Comparison of ENCODE assay signal across 8 cellular contexts in genomic region chr9:136711751-136712689, GRCh38. TPM values are rescaled to one million over a fixed set of nuclear protein-coding genes. Genes with fewer than 3 reads are reported as not detected.
A peak's percentile ranks its signal among the peaks of the same experiment; 100 is the strongest.
DNase-seq lines count a peak whose midpoint lies in the region; ATAC-seq, FAIRE-seq and TF ChIP-seq lines count a peak whose summit lies in the region.

Gene DIPK1B (plus strand): TSS chr9:136712572. CDS start chr9:136712666, 94 bp downstream.

- peak within 1 kb of the TSS; percentile 51 to 55 for H3K27ac ChIP-seq in lung (ENCODE audit: low read depth in 1 of 2, low read length in 1 of 2)

- H3K4me3 ChIP-seq in H7 (ENCODE audit: insufficient read depth, low read depth, low read length), result peak within 1 kb of the TSS; percentile 64
- peak within 1 kb of the TSS; percentile 16 for H3K4me3 ChIP-seq in lung

- no peak for TF ChIP-seq CTCF in lung (IDR thresholded peaks at IDR 0.05; ENCODE audit: control extremely low read depth, extremely low read depth)

- no peaks in the 10 kb centered on the region for H3K36me3 ChIP-seq in H7 (replicated peaks; ENCODE audit: control insufficient read depth, insufficient read depth, low read length)
- H3K36me3 ChIP-seq in lung (ENCODE audit: control insufficient read depth in 2 of 2, insufficient read depth in 2 of 2, low read length in 2 of 2), result no peaks in the 10 kb centered on the region

- FAIRE-seq in urothelium cell line (lab: Jason Lieb, UNC), result no peak

- H3K27me3 ChIP-seq in H7 (ENCODE audit: control insufficient read depth, insufficient read depth, low read length), result peaks cover 3% of the 10 kb centered on the region
- H3K27me3 ChIP-seq in lung (ENCODE audit: control insufficient read depth, insufficient read depth), result no peaks in the 10 kb centered on the region

- H3K9me3 ChIP-seq in lung (ENCODE audit: control insufficient read depth in 2 of 2, insufficient read depth in 1 of 2, low read length in 1 of 2), result no peaks in the 10 kb centered on the region

- DNase-seq in H7 (peak; percentile 100), NCI-H345 (lab: John Stamatoyannopoulos, UW) (peak; percentile 85), cerebellum (ENCODE audit: low spot score) (peak; percentile 85), lung (ENCODE audit: low spot score) (no peak), urothelium cell line (ENCODE audit: low spot score) (peak; percentile 66), MV-4-11 (lab: John Stamatoyannopoulos, UW) (no peak)
- no peak for DNase-seq in activated CD8-positive, alpha-beta memory T cell treated with anti-CD3 and anti-CD28 coated beads for 24 hours

- peaks cover 0 to 13% of the 10 kb centered on the region in 2 donors for H3K4me1 ChIP-seq in lung (ENCODE audit: control insufficient read depth in 2 of 2, insufficient read depth in 2 of 2, low read length in 2 of 2)

- WGBS in lung, 2 donors, result 0 to 2% methylated on average over 48 to 119 of the region's 119 CpGs

- ATAC-seq in lung (ENCODE audit: insufficient read depth, low FRiP score) (no peak), GM19351 (IDR thresholded peaks at IDR 0.05; ENCODE audit: unreplicated experiment) (no peak)

RNA-seq across cellular contexts. Expression of gene DIPK1B, which starts in this region (rescaled TPM):
- total RNA-seq in H7 (2014; rRNA removed; shearing (Covaris generic)), result 57.0 and 75.7 TPM in 2 replicates
- total RNA-seq in cerebellum (24.1 TPM), lung (10 to 100 TPM; 14.5 to 26.7 TPM)
- polyA plus RNA-seq in lung, result 10 to 100 TPM; 12.5 to 13.3 TPM

Comparison
In these comparisons a context has a peak if more than half of its experiments do, and no peak if none do; other contexts are left out.
1. DNase-seq: peak in H7 (single experiment), NCI-H345 (single experiment), cerebellum (single experiment) and urothelium cell line (single experiment); none in lung (single experiment), activated CD8-positive, alpha-beta memory T cell treated with anti-CD3 and anti-CD28 coated beads for 24 hours (single experiment) and MV-4-11 (single experiment).